Comparison of ENCODE assay signal across 18 cellular contexts in the genomic region with DNA sequence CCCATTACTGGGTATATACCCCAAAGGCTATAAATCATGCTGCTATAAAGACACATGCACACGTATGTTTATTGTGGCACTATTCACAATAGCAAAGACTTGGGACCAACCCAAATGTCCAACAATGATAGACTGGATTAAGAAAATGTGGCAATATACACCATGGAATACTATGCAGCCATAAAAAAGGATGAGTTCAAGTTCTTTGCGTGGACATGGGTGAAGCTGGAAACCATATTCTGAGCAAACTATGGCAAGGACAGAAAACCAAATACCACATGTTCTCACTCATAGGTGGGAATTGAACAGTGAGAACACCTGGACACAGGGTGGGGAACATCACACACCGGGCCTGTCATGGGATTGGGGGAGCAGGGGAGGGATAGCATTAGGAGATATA. TPM values are rescaled to one million over a fixed set of nuclear protein-coding genes. Genes with fewer than 3 reads are reported as not detected.
"Had no signal": no experiment of that assay in that cellular context is flagged by ENCODE, and none has a peak within 500 bp of the region (broad histone marks: within the 10 kb centered on the region; RNA-seq: fewer than 3 reads in every experiment).

No MANE protein-coding gene starts in this region.

RNA-seq across cellular contexts. Expression of a gene that starts 54.4 kb away (rescaled TPM):
- total RNA-seq: activated naive CD4-positive, alpha-beta T cell treated with anti-CD3 and anti-CD28 coated beads for 36 hours; activated naive CD8-positive, alpha-beta T cell treated with anti-CD3 and anti-CD28 coated beads for 36 hours; activated naive CD8-positive, alpha-beta T cell treated with anti-CD3 and anti-CD28 coated beads, Interleukin-2, amount 10 ng/mL, durations not matched to agents 7 days and 5 days; activated T-cell treated with anti-CD3 and anti-CD28 coated beads, Interleukin-2, amount 50 U/mL, for 72 hours; activated T-helper 1 cell treated with anti-CD3 and anti-CD28 coated beads, Interleukin-12 subunit alpha, Interleukin-12 subunit beta, Interleukin-2, Interleukin-4 antibody, amounts not matched to agents 30 ng/mL and 10 ng/mL and 1 ng/mL, durations not matched to agents 14 hours and 24 hours and 36 hours; activated T-helper 17 cell treated with anti-CD3 and anti-CD28 coated beads, Interleukin-2, amount 50 U/mL, for 72 hours; activated T-helper 2 cell treated with anti-CD3 and anti-CD28 coated beads, Interferon-gamma antibody, Interleukin-2, Interleukin-4, amounts not matched to agents 10 μg/mL and 5 μg/mL and 100 μg/mL, durations not matched to agents 14 hours and 24 hours and 36 hours; aorta; ascending aorta; astrocyte; body of pancreas; bronchial epithelial cell; cardiac muscle cell; cardiac septum; cerebellum; chondrocyte had no signal
- polyA plus RNA-seq: adipose tissue, adrenal gland, aorta, cardiac muscle cell had no signal
